In genomic region chr10:3765376-3765667, GRCh38 we compare ENCODE assay signal across 16 cellular contexts. TPM values are rescaled to one million over a fixed set of nuclear protein-coding genes. Genes with fewer than 3 reads are reported as not detected.
DNase-seq lines count a peak whose midpoint lies in the region; ATAC-seq, FAIRE-seq and TF ChIP-seq lines count a peak whose summit lies in the region.
"Had no signal": no experiment of that assay in that cellular context is flagged by ENCODE, and none has a peak within 500 bp of the region (broad histone marks: within the 10 kb centered on the region; RNA-seq: fewer than 3 reads in every experiment).

No MANE protein-coding gene starts in this region.

- no peaks in the 10 kb centered on the region for H3K9me2 ChIP-seq in DOHH2 (replicated peaks; ENCODE audit: control insufficient read depth, low read length)

- H3K4me1 Mint-ChIP-seq in activated CD8-positive, alpha-beta T cell treated with anti-CD3 and anti-CD28 coated beads, Interleukin-2, amount 10 ng/mL, durations not matched to agents 7 days and 5 days (ENCODE audit: low read depth), result peaks cover 70% of the 10 kb centered on the region
- H3K4me1 Mint-ChIP-seq in naive B cell, result peaks cover 16 to 54% (median 32%) of the 10 kb centered on the region in 3 donors

- CTCF ChIA-PET in activated CD8-positive, alpha-beta T cell treated with anti-CD3 and anti-CD28 coated beads, Interleukin-2, amount 10 ng/mL, durations not matched to agents 7 days and 5 days (lab: Charles Lee), result interaction anchor here (0.7 to 2.7 kb wide), 8 partner anchors 9 to 892 kb away, joined by 3 to 9 read pairs (median 3); no protein-coding TSS in a partner anchor

- no peaks in the 10 kb centered on the region for H3K27me3 Mint-ChIP-seq in activated CD8-positive, alpha-beta T cell treated with anti-CD3 and anti-CD28 coated beads, Interleukin-2, amount 10 ng/mL, durations not matched to agents 7 days and 5 days (ENCODE audit: low read depth)
- H3K27me3 Mint-ChIP-seq in naive B cell, result no peaks in the 10 kb centered on the region

- H3K36me3 Mint-ChIP-seq in activated CD8-positive, alpha-beta T cell treated with anti-CD3 and anti-CD28 coated beads, Interleukin-2, amount 10 ng/mL, durations not matched to agents 7 days and 5 days (ENCODE audit: low read depth), result peaks cover 5% of the 10 kb centered on the region
- peaks cover 4 to 16% of the 10 kb centered on the region in 2 donors for H3K36me3 Mint-ChIP-seq in naive B cell

- DNase-seq in activated CD8-positive, alpha-beta T cell treated with anti-CD3 and anti-CD28 coated beads, Interleukin-2, amount 10 ng/mL, durations not matched to agents 7 days and 5 days, result no peak
- DNase-seq in naive B cell (no peak), ascending aorta (ENCODE audit: low spot score in 2 of 2) (no peak), GM19239 (ENCODE audit: insufficient read length, low spot score) (no peak), GDM1 (lab: John Stamatoyannopoulos, UW) (no peak)
- DNase-seq: BE2C, NCI-H1105 treated with DMSO at 0.1 percent for 48 hours, nephron progenitor cell, SHP77 treated with DMSO at 0.1 percent for 48 hours, tibial artery had no signal

- peak overlapping the region; percentile 59 for H3K4me3 Mint-ChIP-seq in activated CD8-positive, alpha-beta T cell treated with anti-CD3 and anti-CD28 coated beads, Interleukin-2, amount 10 ng/mL, durations not matched to agents 7 days and 5 days
- peak overlapping the region in 5 of 8 donors; percentile 45 to 83 (median 68) for H3K4me3 Mint-ChIP-seq in naive B cell
- H3K4me3 Mint-ChIP-seq: nephron progenitor cell had no signal

- no peaks in the 10 kb centered on the region for H4K20me1 ChIP-seq in BLaER1 treated with 17β-estradiol and CSF1 and Interleukin-3, amounts not matched to agents 10 nM and 100 nM
- H4K20me1 ChIP-seq in DOHH2 (ENCODE audit: control insufficient read depth, insufficient read depth, low read depth, low read length), result no peaks in the 10 kb centered on the region

- FAIRE-seq in GM19239 (lab: Jason Lieb, UNC), result no peak
- FAIRE-seq: endometrium, frontal cortex had no signal

- H3K4me1 ChIP-seq in BLaER1 treated with 17β-estradiol and CSF1 and Interleukin-3, amounts not matched to agents 10 nM and 100 nM, result peaks cover 31 to 72% (median 47%) of the 10 kb centered on the region in 10 experiments
- H3K4me1 ChIP-seq in DOHH2 (ENCODE audit: control insufficient read depth, low read length), result peaks cover 37% of the 10 kb centered on the region
- H3K4me1 ChIP-seq in ascending aorta, result peaks cover 2 to 6% of the 10 kb centered on the region in 2 donors

- peak; percentile 51 for ATAC-seq in activated CD8-positive, alpha-beta T cell treated with anti-CD3 and anti-CD28 coated beads, Interleukin-2, amount 10 ng/mL, durations not matched to agents 7 days and 5 days
- no peak for ATAC-seq in naive B cell (ENCODE audit: low read depth in 2 of 2)
- ATAC-seq in GM21619 (IDR thresholded peaks at IDR 0.05; ENCODE audit: unreplicated experiment), result no peak
- ATAC-seq: HCT116 had no signal

- H3K9ac ChIP-seq in BLaER1 treated with 17β-estradiol and CSF1 and Interleukin-3, amounts not matched to agents 10 nM and 100 nM, result 0 out of 22 replicates have a peak overlapping the region, but pooled peaks of 1 of the 11 experiments have one; percentile 36

- H3K79me2 ChIP-seq in DOHH2 (ENCODE audit: control insufficient read depth, low read length), result no peaks in the 10 kb centered on the region

- H3K9me3 ChIP-seq in BLaER1 treated with 17β-estradiol and CSF1 and Interleukin-3, amounts not matched to agents 10 nM and 100 nM (replicated peaks in 1 of 11), result peaks cover 0 to 26% (median 0%) of the 10 kb centered on the region in 11 experiments; a peak in 2 of 22 replicates
- H3K9me3 ChIP-seq in DOHH2 (ENCODE audit: control insufficient read depth, insufficient read depth, low read length) (no peaks in the 10 kb centered on the region), ascending aorta (no peaks in the 10 kb centered on the region)
- H3K9me3 ChIP-seq: BE2C, tibial artery had no signal

- peak overlapping the region; percentile 70 to 89 (median 82) for H3K4me2 ChIP-seq in BLaER1 treated with 17β-estradiol and CSF1 and Interleukin-3, amounts not matched to agents 10 nM and 100 nM
- peak overlapping the region; percentile 52 for H3K4me2 ChIP-seq in DOHH2 (ENCODE audit: low read length)

- H3K27ac ChIP-seq in BLaER1 treated with 17β-estradiol and CSF1 and Interleukin-3, amounts not matched to agents 10 nM and 100 nM, result peak overlapping the region in 3 of 11 experiments; percentile 8 to 37 (median 30); a peak in 4 of 22 replicates
- H3K27ac ChIP-seq in DOHH2 (ENCODE audit: low read depth, low read length), result no peak overlapping the region
- no peak overlapping the region for H3K27ac ChIP-seq in ascending aorta

- intact Hi-C loops in ascending aorta (cut with DNase I), result no loop called here

- TF ChIP-seq CTCF in DOHH2 (IDR thresholded peaks at IDR 0.05; ENCODE audit: low read depth, low read length, poor library complexity, severe bottlenecking) (no peak), ascending aorta (IDR thresholded peaks at IDR 0.05) (no peak)

- POLR2A ChIA-PET in activated CD8-positive, alpha-beta T cell treated with anti-CD3 and anti-CD28 coated beads, Interleukin-2, amount 10 ng/mL, durations not matched to agents 7 days and 5 days (lab: Charles Lee), result interaction anchor here (1.1 to 6.6 kb wide), 4 partner anchors 10 to 41 kb away, joined by 5 to 97 read pairs (median 8); partner anchors contain the start of gene KLF6

- H3K9me3 Mint-ChIP-seq in activated CD8-positive, alpha-beta T cell treated with anti-CD3 and anti-CD28 coated beads, Interleukin-2, amount 10 ng/mL, durations not matched to agents 7 days and 5 days (ENCODE audit: insufficient read depth), result no peaks in the 10 kb centered on the region
- H3K9me3 Mint-ChIP-seq in naive B cell, result peaks cover 5 to 20% (median 9%) of the 10 kb centered on the region in 7 donors
- H3K9me3 Mint-ChIP-seq: nephron progenitor cell had no signal

- H3K36me3 ChIP-seq in BLaER1 treated with 17β-estradiol and CSF1 and Interleukin-3, amounts not matched to agents 10 nM and 100 nM, result no peaks in the 10 kb centered on the region
- H3K36me3 ChIP-seq in DOHH2 (ENCODE audit: control insufficient read depth, low read length) (no peaks in the 10 kb centered on the region), ascending aorta (no peaks in the 10 kb centered on the region)
- H3K36me3 ChIP-seq: BE2C, tibial artery had no signal

- H3K27me3 ChIP-seq in BLaER1 treated with 17β-estradiol and CSF1 and Interleukin-3, amounts not matched to agents 10 nM and 100 nM, result no peaks in the 10 kb centered on the region
- no peaks in the 10 kb centered on the region for H3K27me3 ChIP-seq in DOHH2 (ENCODE audit: control insufficient read depth, low read length)
- no peaks in the 10 kb centered on the region for H3K27me3 ChIP-seq in ascending aorta
- H3K27me3 ChIP-seq: tibial artery had no signal

- H3F3A ChIP-seq in DOHH2 (ENCODE audit: control insufficient read depth, insufficient read depth), result no peaks in the 10 kb centered on the region

- peak overlapping the region; percentile 73 for H3K27ac Mint-ChIP-seq in activated CD8-positive, alpha-beta T cell treated with anti-CD3 and anti-CD28 coated beads, Interleukin-2, amount 10 ng/mL, durations not matched to agents 7 days and 5 days
- H3K27ac Mint-ChIP-seq in naive B cell, result peak overlapping the region in 2 of 6 donors; percentile 16 to 18
- H3K27ac Mint-ChIP-seq: nephron progenitor cell had no signal

- 0 out of 20 replicates have a peak overlapping the region, but pooled peaks of 2 of the 10 experiments have one; percentile 1 to 2 for H3K4me3 ChIP-seq in BLaER1 treated with 17β-estradiol and CSF1 and Interleukin-3, amounts not matched to agents 10 nM and 100 nM
- H3K4me3 ChIP-seq in DOHH2 (ENCODE audit: low read length), result no peak overlapping the region
- H3K4me3 ChIP-seq in ascending aorta, result no peak overlapping the region
- H3K4me3 ChIP-seq: tibial artery had no signal

RNA-seq across cellular contexts. Expression of gene KLF6, which starts 19.7 kb away (rescaled TPM):
- total RNA-seq in activated CD8-positive, alpha-beta T cell treated with anti-CD3 and anti-CD28 coated beads, Interleukin-2, amount 10 ng/mL, durations not matched to agents 7 days and 5 days, result 100 to 1,000 TPM; 208 to 215 TPM
- polyA plus RNA-seq in naive B cell (ENCODE audit: low read depth in 6 of 6), result 1,000 to 10,000 TPM in 1 of 6 donors, 100 to 1,000 TPM in 5; 316 to 1,111 (median 647) TPM
- total RNA-seq in ascending aorta, result 144 TPM
